Comparison of ENCODE assay signal across 30 cellular contexts in the genomic region with DNA sequence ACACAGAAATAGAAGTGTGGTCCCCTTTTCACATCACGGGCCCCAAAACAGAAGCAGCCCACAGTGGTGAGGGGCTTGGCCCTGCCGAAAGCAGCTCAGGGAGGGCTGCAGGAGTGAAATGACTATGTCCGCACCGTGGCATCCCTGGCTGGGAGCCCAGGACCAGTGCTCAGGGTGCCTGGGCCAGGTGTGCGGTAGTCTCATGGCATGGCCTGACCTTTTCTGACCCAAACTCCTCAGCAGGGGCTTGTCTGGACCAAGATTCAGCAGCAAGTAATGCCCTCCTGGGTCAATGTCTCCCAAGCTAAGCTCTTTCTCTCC.
"Had no signal": no experiment of that assay in that cellular context is flagged by ENCODE, and none has a peak within 500 bp of the region (broad histone marks: within the 10 kb centered on the region; RNA-seq: fewer than 3 reads in every experiment).

No MANE protein-coding gene starts in this region.

- H3K4me3 Mint-ChIP-seq: activated CD8-positive, alpha-beta memory T cell treated with anti-CD3 and anti-CD28 coated beads, Interleukin-2, amount 10 ng/mL, durations not matched to agents 7 days and 5 days; activated naive CD4-positive, alpha-beta T cell treated with anti-CD3 and anti-CD28 coated beads, Interleukin-2, amount 50 U/mL, for 24 hours; activated T-cell treated with anti-CD3 and anti-CD28 coated beads, Interleukin-2, amount 50 U/mL, for 24 hours; activated T-helper 1 cell treated with anti-CD3 and anti-CD28 coated beads, Interleukin-12 subunit alpha, Interleukin-12 subunit beta, Interleukin-2, Interleukin-4 antibody, amounts not matched to agents 30 ng/mL and 10 ng/mL and 1 ng/mL, durations not matched to agents 14 hours and 24 hours and 36 hours; WTC11 had no signal

- H3K4me1 ChIP-seq: ascending aorta, SJCRH30 had no signal

- H3K9me3 ChIP-seq: ascending aorta, SK-N-SH had no signal

- DNase-seq: activated CD4-positive, alpha-beta T cell treated with anti-CD3 and anti-CD28 coated beads for 48 hours; activated CD4-positive, alpha-beta T cell treated with anti-CD3 and anti-CD28 coated beads, Interleukin-2, amount 50 U/mL, for 48 hours; activated CD4-positive, CD25-positive, alpha-beta regulatory T cell treated with anti-CD3 and anti-CD28 coated beads, Interleukin-2, amount 50 U/mL, for 72 hours; activated CD8-positive, alpha-beta memory T cell treated with anti-CD3 and anti-CD28 coated beads, Interleukin-2, amount 10 ng/mL, durations not matched to agents 7 days and 5 days; activated effector memory CD4-positive, alpha-beta T cell treated with Interleukin-2 at 50 U/mL for 16 hours; activated naive CD4-positive, alpha-beta T cell; activated T-cell treated with anti-CD3 and anti-CD28 coated beads, Interleukin-2, amount 50 U/mL, for 24 hours; Karpas-422; MM.1S; NCI-H1105; NCI-H1436; NCI-H1694 treated with DMSO at 0.1 percent for 48 hours; NCI-H2029 treated with DMSO at 0.1 percent for 48 hours; NCI-H345; NCI-H510A; NCI-H526 treated with DMSO at 0.1 percent for 48 hours; NCI-H82; OCI-M1; Right ventricle myocardium superior; RPMI8226; SJCRH30; SK-N-SH; SW 1271 had no signal

- H3K27ac Mint-ChIP-seq: activated CD8-positive, alpha-beta memory T cell treated with anti-CD3 and anti-CD28 coated beads, Interleukin-2, amount 10 ng/mL, durations not matched to agents 7 days and 5 days; activated naive CD4-positive, alpha-beta T cell treated with anti-CD3 and anti-CD28 coated beads, Interleukin-2, amount 50 U/mL, for 24 hours; activated T-cell treated with anti-CD3 and anti-CD28 coated beads, Interleukin-2, amount 50 U/mL, for 24 hours; activated T-helper 1 cell treated with anti-CD3 and anti-CD28 coated beads, Interleukin-12 subunit alpha, Interleukin-12 subunit beta, Interleukin-2, Interleukin-4 antibody, amounts not matched to agents 30 ng/mL and 10 ng/mL and 1 ng/mL, durations not matched to agents 14 hours and 24 hours and 36 hours; WTC11 had no signal

- H3K4me2 ChIP-seq: SK-N-SH had no signal

- H3K4me3 ChIP-seq: ascending aorta, cardiac muscle cell, SJCRH30 had no signal

- H3K27me3 ChIP-seq: ascending aorta, brain microvascular endothelial cell, cardiac muscle cell, SJCRH30 had no signal

- H3K36me3 ChIP-seq: ascending aorta, brain microvascular endothelial cell, cardiac muscle cell, SJCRH30 had no signal

- H3K27me3 Mint-ChIP-seq: activated CD8-positive, alpha-beta memory T cell treated with anti-CD3 and anti-CD28 coated beads, Interleukin-2, amount 10 ng/mL, durations not matched to agents 7 days and 5 days had no signal

- ATAC-seq: activated CD8-positive, alpha-beta memory T cell treated with anti-CD3 and anti-CD28 coated beads, Interleukin-2, amount 10 ng/mL, durations not matched to agents 7 days and 5 days; Panc1; WTC11 had no signal

- H3K4me1 Mint-ChIP-seq: activated CD8-positive, alpha-beta memory T cell treated with anti-CD3 and anti-CD28 coated beads, Interleukin-2, amount 10 ng/mL, durations not matched to agents 7 days and 5 days; activated naive CD4-positive, alpha-beta T cell treated with anti-CD3 and anti-CD28 coated beads, Interleukin-2, amount 50 U/mL, for 24 hours; WTC11 had no signal

- H3K36me3 Mint-ChIP-seq: activated CD8-positive, alpha-beta memory T cell treated with anti-CD3 and anti-CD28 coated beads, Interleukin-2, amount 10 ng/mL, durations not matched to agents 7 days and 5 days had no signal

- H3K9ac ChIP-seq: SK-N-SH had no signal

- H3K9me2 ChIP-seq: SK-N-SH had no signal

- H3K27ac ChIP-seq: ascending aorta, brain microvascular endothelial cell, cardiac muscle cell, SJCRH30 had no signal
